Comparison of ENCODE assay signal across 10 cellular contexts in genomic region chr3:125381743-125382142, GRCh38. TPM values are rescaled to one million over a fixed set of nuclear protein-coding genes. Genes with fewer than 3 reads are reported as not detected.
DNase-seq lines count a peak whose midpoint lies in the region; ATAC-seq and TF ChIP-seq lines count a peak whose summit lies in the region.
"Had no signal": no experiment of that assay in that cellular context is flagged by ENCODE, and none has a peak within 500 bp of the region (broad histone marks: within the 10 kb centered on the region; RNA-seq: fewer than 3 reads in every experiment).

No MANE protein-coding gene starts in this region.

- no peak for TF ChIP-seq CTCF in AG10803 (conservative IDR thresholded peaks at IDR 0.05; ENCODE audit: low read length)

- ATAC-seq in GM19351 (IDR thresholded peaks at IDR 0.05; ENCODE audit: unreplicated experiment) (peak; percentile 64), esophagus mucosa (peak; percentile 36), HG03469 (IDR thresholded peaks at IDR 0.05; ENCODE audit: unreplicated experiment) (no peak)
- ATAC-seq: gastroesophageal sphincter had no signal

- DNase-seq in AG10803 (ENCODE audit: low read depth) (peak; percentile 76), RKO (ENCODE audit: low spot score) (peak; percentile 55), NCI-H510A (lab: John Stamatoyannopoulos, UW) (no peak), NCI-H2227 treated with DMSO at 0.1 percent for 48 hours (lab: John Stamatoyannopoulos, UW) (no peak), NCI-H524 (lab: John Stamatoyannopoulos, UW) (no peak)

- no peak overlapping the region for H3K4me3 ChIP-seq in AG10803 (ENCODE audit: low read length)
- H3K4me3 ChIP-seq: gastroesophageal sphincter, neural progenitor cell had no signal

RNA-seq across cellular contexts. Expression of gene ZNF148, which starts 6.6 kb away (rescaled TPM):
- total RNA-seq in esophagus mucosa: 21.2 TPM

Comparison
In these comparisons a context has a peak if more than half of its experiments do, and no peak if none do; other contexts are left out.
1. DNase-seq: peak in AG10803 (single experiment) and RKO (single experiment); none in NCI-H510A (single experiment), NCI-H2227 treated with DMSO at 0.1 percent for 48 hours (single experiment) and NCI-H524 (0 of 2).